In genomic region chr1:159925713-159926066, GRCh38 we compare ENCODE assay signal across 1 cellular context.
TF ChIP-seq lines count a peak whose summit lies in the region.

No MANE protein-coding gene starts in this region.

TF ChIP-seq in H1, 55 proteins besides CTCF, POLR2A, EP300 and RAD21:
- TF ChIP-seq SIN3A (conservative IDR thresholded peaks at IDR 0.05 in 1 of 2, IDR thresholded peaks at IDR 0.05 in 1 of 2; ENCODE audit: low read depth in 1 of 2, low read length in 2 of 2) (no peak), ZNF274 (IDR thresholded peaks at IDR 0.05; ENCODE audit: borderline replicate concordance, extremely low read depth, low read length) (no peak), RFX5 (IDR thresholded peaks at IDR 0.05; ENCODE audit: borderline replicate concordance, low read depth, low read length) (no peak), SUZ12 (IDR thresholded peaks at IDR 0.05; ENCODE audit: low read length) (no peak), SIX5 (IDR thresholded peaks at IDR 0.05; ENCODE audit: low read depth, low read length) (no peak), TAF1 (IDR thresholded peaks at IDR 0.05; ENCODE audit: low read depth, low read length) (no peak), USF2 (IDR thresholded peaks at IDR 0.05; ENCODE audit: low read length) (no peak), CEBPB (IDR thresholded peaks at IDR 0.05; ENCODE audit: low read depth, low read length) (no peak), RXRA (IDR thresholded peaks at IDR 0.05; ENCODE audit: insufficient read depth, low read depth, low read length) (no peak), YY1 (IDR thresholded peaks at IDR 0.05; ENCODE audit: low read depth, low read length) (no peak)
